In genomic region chr19:1567116-1567847, GRCh38 we compare ENCODE assay signal across 9 cellular contexts. TPM values are rescaled to one million over a fixed set of nuclear protein-coding genes. Genes with fewer than 3 reads are reported as not detected.
DNase-seq lines count a peak whose midpoint lies in the region; ATAC-seq and TF ChIP-seq lines count a peak whose summit lies in the region.
"Had no signal": no experiment of that assay in that cellular context is flagged by ENCODE, and none has a peak within 500 bp of the region (broad histone marks: within the 10 kb centered on the region; RNA-seq: fewer than 3 reads in every experiment).

No MANE protein-coding gene starts in this region.

- peaks cover 13% of the 10 kb centered on the region for H3K27me3 Mint-ChIP-seq in activated T-cell treated with anti-CD3 and anti-CD28 coated beads, Interleukin-2, amount 50 U/mL, for 72 hours (ENCODE audit: low read depth)

- peak overlapping the region; percentile 95 for H3K4me2 ChIP-seq in smooth muscle cell

- in situ Hi-C loops in GM13976 (cut with MboI; ENCODE audit: low sequenced_read_pairs, unreplicated experiment) = no loop called here

- peaks cover 0 to 18% of the 10 kb centered on the region in 2 donors for H3K4me1 ChIP-seq in right atrium auricular region
- H3K4me1 ChIP-seq in smooth muscle cell (ENCODE audit: low read depth) = peaks cover 11% of the 10 kb centered on the region

- H3K4me3 Mint-ChIP-seq in activated T-cell treated with anti-CD3 and anti-CD28 coated beads, Interleukin-2, amount 50 U/mL, for 72 hours = peak overlapping the region; percentile 34 to 49

- H2AFZ ChIP-seq in smooth muscle cell (ENCODE audit: low read depth) = no peak overlapping the region

- H4K20me1 ChIP-seq in smooth muscle cell (ENCODE audit: low read depth) = peaks cover 42% of the 10 kb centered on the region

- peak in 1 of 2 donors; percentile 16 for ATAC-seq in activated T-cell treated with anti-CD3 and anti-CD28 coated beads, Interleukin-2, amount 50 U/mL, for 72 hours (replicated peaks in 1 of 2)
- no peak for ATAC-seq in activated CD4-positive, CD25-positive, alpha-beta regulatory T cell treated with anti-CD3 and anti-CD28 coated beads, Interleukin-2, amount 50 U/mL, for 24 hours
- no peak for ATAC-seq in GM21529 (IDR thresholded peaks at IDR 0.05; ENCODE audit: unreplicated experiment)

- DNase-seq in DMS53 (lab: John Stamatoyannopoulos, UW) = peak; percentile 56
- DNase-seq in DMS53 treated with DMSO at 0.1 percent for 48 hours (lab: John Stamatoyannopoulos, UW; ENCODE audit: unreplicated experiment) = no peak
- DNase-seq in activated T-cell treated with anti-CD3 and anti-CD28 coated beads, Interleukin-2, amount 50 U/mL, for 72 hours = peak in 1 of 2 donors; percentile 25
- no peak for DNase-seq in right atrium auricular region (ENCODE audit: low spot score)
- peak; percentile 59 for DNase-seq in smooth muscle cell (lab: John Stamatoyannopoulos, UW; ENCODE audit: unreplicated experiment)
- DNase-seq in GM13976 (ENCODE audit: low spot score) = no peak

- H3K36me3 ChIP-seq in right atrium auricular region = no peaks in the 10 kb centered on the region
- no peaks in the 10 kb centered on the region for H3K36me3 ChIP-seq in smooth muscle cell (ENCODE audit: low read depth)

- no peak overlapping the region for H3K27ac Mint-ChIP-seq in activated T-cell treated with anti-CD3 and anti-CD28 coated beads, Interleukin-2, amount 50 U/mL, for 72 hours

- H3K27me3 ChIP-seq in right atrium auricular region = no peaks in the 10 kb centered on the region
- no peaks in the 10 kb centered on the region for H3K27me3 ChIP-seq in smooth muscle cell (ENCODE audit: low read depth)

- peak overlapping the region; percentile 79 to 84 for H3K27ac ChIP-seq in right atrium auricular region
- H3K27ac ChIP-seq in smooth muscle cell (ENCODE audit: low read depth) = peak overlapping the region; percentile 97

- under 1% methylated on average over 31 of the region's 108 CpGs for WGBS in smooth muscle cell (ENCODE audit: low lambda C conversion rate)

- H3K4me3 ChIP-seq in right atrium auricular region (peak overlapping the region; percentile 56 to 63), smooth muscle cell (peak overlapping the region; percentile 84)

- peaks cover 52% of the 10 kb centered on the region for H3K79me2 ChIP-seq in smooth muscle cell (ENCODE audit: low read depth)

- no peaks in the 10 kb centered on the region for H3F3A ChIP-seq in smooth muscle cell (ENCODE audit: low read depth)

- no peaks in the 10 kb centered on the region for H3K36me3 Mint-ChIP-seq in activated T-cell treated with anti-CD3 and anti-CD28 coated beads, Interleukin-2, amount 50 U/mL, for 72 hours (ENCODE audit: insufficient read depth in 2 of 2)

- peak overlapping the region; percentile 98 for H3K9ac ChIP-seq in smooth muscle cell (ENCODE audit: low read depth)

- peaks cover 7% of the 10 kb centered on the region for H3K4me1 Mint-ChIP-seq in activated T-cell treated with anti-CD3 and anti-CD28 coated beads, Interleukin-2, amount 50 U/mL, for 72 hours (ENCODE audit: low read depth)

- H3K9me3 Mint-ChIP-seq in activated T-cell treated with anti-CD3 and anti-CD28 coated beads, Interleukin-2, amount 50 U/mL, for 72 hours = no peaks in the 10 kb centered on the region

- no peak for TF ChIP-seq CTCF in right atrium auricular region (IDR thresholded peaks at IDR 0.05)
- no peak for TF ChIP-seq CTCF in smooth muscle cell (IDR thresholded peaks at IDR 0.05; ENCODE audit: borderline replicate concordance, insufficient read depth, poor library complexity, severe bottlenecking)
- no peak for TF ChIP-seq CTCF in GM13976 (IDR thresholded peaks at IDR 0.05; ENCODE audit: borderline replicate concordance, control extremely low read depth, extremely low read depth, insufficient read depth, missing control alignments)

- H3K9me3 ChIP-seq in right atrium auricular region (no peaks in the 10 kb centered on the region), smooth muscle cell (replicated peaks; ENCODE audit: low read depth) (no peaks in the 10 kb centered on the region)

RNA-seq across cellular contexts. Expression of gene MEX3D, which starts 0.8 kb away (rescaled TPM):
- 1 to 10 TPM; 6.4 to 6.8 TPM for total RNA-seq in activated T-cell treated with anti-CD3 and anti-CD28 coated beads, Interleukin-2, amount 50 U/mL, for 72 hours
- total RNA-seq in right atrium auricular region (10 to 100 TPM in 1 of 2 donors, 1 to 10 TPM in 1; 7.5 to 17.0 TPM), smooth muscle cell (28.6 and 41.5 TPM in 2 replicates)
- 8.4 and 9.3 TPM in 2 replicates for polyA plus RNA-seq in smooth muscle cell

RNA-seq across cellular contexts. Expression of gene MBD3, which starts 25.4 kb away (rescaled TPM):
- total RNA-seq in activated T-cell treated with anti-CD3 and anti-CD28 coated beads, Interleukin-2, amount 50 U/mL, for 72 hours = 10 to 100 TPM; 71.2 to 77.9 TPM
- total RNA-seq in right atrium auricular region (10 to 100 TPM; 64.3 to 86.8 TPM), smooth muscle cell (40.3 and 50.7 TPM in 2 replicates)
- 47.3 and 52.7 TPM in 2 replicates for polyA plus RNA-seq in smooth muscle cell

RNA-seq across cellular contexts. Expression of gene UQCR11, which starts 38.0 kb away (rescaled TPM):
- total RNA-seq in activated T-cell treated with anti-CD3 and anti-CD28 coated beads, Interleukin-2, amount 50 U/mL, for 72 hours = 100 to 1,000 TPM; 103 to 113 TPM
- 100 to 1,000 TPM; 172 to 191 TPM for total RNA-seq in right atrium auricular region
- 32.3 and 40.4 TPM in 2 replicates for total RNA-seq in smooth muscle cell
- polyA plus RNA-seq in smooth muscle cell = 550 and 592 TPM in 2 replicates

RNA-seq across cellular contexts. Expression of gene PLK5, which starts 43.4 kb away (rescaled TPM):
- not detected for total RNA-seq in activated T-cell treated with anti-CD3 and anti-CD28 coated beads, Interleukin-2, amount 50 U/mL, for 72 hours
- total RNA-seq in right atrium auricular region = not detected
- total RNA-seq in smooth muscle cell = not detected in 2 replicates
- 0.60 TPM in 1 of 2 replicates, not detected in the other for polyA plus RNA-seq in smooth muscle cell
- total RNA-seq: activated CD8-positive, alpha-beta memory T cell treated with anti-CD3 and anti-CD28 coated beads for 36 hours had no signal

RNA-seq across cellular contexts. Expression of gene ADAMTSL5, which starts 54.5 kb away (rescaled TPM):
- 1 to 10 TPM; 4.3 to 5.5 TPM for total RNA-seq in activated T-cell treated with anti-CD3 and anti-CD28 coated beads, Interleukin-2, amount 50 U/mL, for 72 hours
- total RNA-seq in right atrium auricular region (10 to 100 TPM; 14.5 to 27.2 TPM), smooth muscle cell (11.1 and 16.4 TPM in 2 replicates)
- polyA plus RNA-seq in smooth muscle cell = 24.3 and 37.6 TPM in 2 replicates

Comparison
In these comparisons a context has a peak if more than half of its experiments do, and no peak if none do; other contexts are left out.
1. DNase-seq: peak in DMS53 (single experiment) and smooth muscle cell (single experiment); none in DMS53 treated with DMSO at 0.1 percent for 48 hours (single experiment), right atrium auricular region (single experiment) and GM13976 (single experiment).